Comparison of ENCODE assay signal across 1 cellular context in the genomic region with DNA sequence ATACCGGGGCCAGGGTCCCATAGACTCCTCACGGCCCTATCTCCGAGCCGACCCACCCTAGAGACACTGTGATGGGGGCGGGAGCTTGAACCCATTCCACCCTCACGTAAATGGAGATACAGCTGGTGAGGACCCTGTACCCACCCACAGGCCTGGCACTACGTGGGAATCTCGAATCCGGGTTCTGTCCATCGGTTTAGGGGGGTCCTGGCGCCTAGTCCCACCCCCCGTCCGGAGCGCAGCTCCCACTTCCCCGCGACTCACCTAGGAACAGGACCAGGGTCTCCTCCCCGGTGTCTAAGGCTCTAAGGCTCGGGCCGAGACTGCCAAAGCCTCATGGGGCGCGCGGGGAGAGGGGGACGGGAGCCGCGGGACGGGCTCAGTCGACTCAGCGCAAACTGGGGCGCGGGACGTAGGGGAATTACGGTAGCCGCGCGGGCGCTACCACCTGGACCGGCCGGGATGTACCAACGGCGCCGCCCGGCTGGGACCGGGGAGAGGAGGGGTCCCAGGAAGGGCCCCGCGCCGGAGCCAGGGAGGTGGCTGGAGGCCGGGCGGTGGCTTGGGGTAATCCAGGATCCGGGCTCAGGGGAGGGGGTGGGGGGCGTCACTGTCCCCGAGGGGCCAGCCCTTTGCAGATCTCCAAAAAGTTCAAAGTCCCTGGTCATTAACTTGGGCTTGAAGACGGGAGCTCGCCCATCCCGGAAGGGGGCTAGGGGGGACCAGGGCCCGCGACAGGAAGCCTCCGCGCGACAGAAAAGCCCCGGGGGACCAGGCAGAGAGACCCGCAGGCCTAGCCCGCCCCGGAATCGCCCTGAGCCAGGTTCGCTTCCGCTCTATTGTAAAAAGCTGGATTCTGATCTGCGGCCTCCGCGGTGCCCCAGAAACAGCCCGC.
A peak's percentile ranks its signal among the peaks of the same experiment; 100 is the strongest.
TF ChIP-seq lines count a peak whose summit lies in the region.

No MANE protein-coding gene starts in this region.

TF ChIP-seq in HepG2, 621 proteins besides CTCF, POLR2A, EP300 and RAD21 (continued from another document and continues in another):
- TF ChIP-seq, protein P1, sequence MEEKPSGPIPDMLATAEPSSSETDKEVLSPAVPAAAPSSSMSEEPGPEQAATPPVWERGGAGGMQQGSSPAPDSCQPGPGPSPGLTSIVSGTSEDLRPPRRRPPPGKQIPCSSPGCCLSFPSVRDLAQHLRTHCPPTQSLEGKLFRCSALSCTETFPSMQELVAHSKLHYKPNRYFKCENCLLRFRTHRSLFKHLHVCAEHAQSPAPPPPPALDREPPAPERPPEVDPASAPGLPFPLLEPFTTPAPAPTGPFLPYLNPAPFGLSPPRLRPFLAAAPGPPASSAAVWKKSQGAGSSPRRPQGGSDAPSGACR (CRISPR knock-in tag; IDR thresholded peaks at IDR 0.05), result peak; percentile 59; the same call in 1 of the 2 replicates
- TF ChIP-seq CBX2 (IDR thresholded peaks at IDR 0.05; ENCODE audit: low read depth, low read length) (no peak), CBX2 (CRISPR knock-in tag; IDR thresholded peaks at IDR 0.05; ENCODE audit: low read depth) (no peak), ZNF746 (CRISPR knock-in tag; IDR thresholded peaks at IDR 0.05) (no peak), CHD2 (IDR thresholded peaks at IDR 0.05; ENCODE audit: low read depth, low read length) (no peak), KDM4B (CRISPR knock-in tag; IDR thresholded peaks at IDR 0.05) (no peak; the same call in 1 of the 2 replicates), ZNF510 (CRISPR knock-in tag; IDR thresholded peaks at IDR 0.05; ENCODE audit: low read depth) (no peak), CHCHD3 (CRISPR knock-in tag; IDR thresholded peaks at IDR 0.05) (no peak), CBX5 (CRISPR knock-in tag; IDR thresholded peaks at IDR 0.05; ENCODE audit: borderline replicate concordance) (no peak), FOXJ3 (CRISPR knock-in tag; IDR thresholded peaks at IDR 0.05; ENCODE audit: borderline replicate concordance) (no peak), ZNF558 (CRISPR knock-in tag; IDR thresholded peaks at IDR 0.05; ENCODE audit: borderline replicate concordance) (no peak), ZNF891 (CRISPR knock-in tag; IDR thresholded peaks at IDR 0.05) (no peak; the same call in 1 of the 2 replicates), FOXP1 (IDR thresholded peaks at IDR 0.05) (no peak), FOXP1 (CRISPR knock-in tag; IDR thresholded peaks at IDR 0.05) (no peak), ZNF317 (CRISPR knock-in tag; IDR thresholded peaks at IDR 0.05) (no peak), TCF7 (IDR thresholded peaks at IDR 0.05; ENCODE audit: low read depth) (no peak), POLR2AphosphoS2 (IDR thresholded peaks at IDR 0.05; ENCODE audit: low read depth, low read length) (no peak), HNF4G (IDR thresholded peaks at IDR 0.05; ENCODE audit: borderline replicate concordance, low read depth, low read length) (no peak; the same call in 1 of the 2 replicates), HNF4G (CRISPR knock-in tag; IDR thresholded peaks at IDR 0.05; ENCODE audit: borderline replicate concordance, low read depth) (no peak), ZFP36L1 (CRISPR knock-in tag; IDR thresholded peaks at IDR 0.05) (no peak), ZNF562 (CRISPR knock-in tag; IDR thresholded peaks at IDR 0.05; ENCODE audit: borderline replicate concordance) (no peak), MTA3 (CRISPR knock-in tag; IDR thresholded peaks at IDR 0.05) (no peak), MEIS2 (CRISPR knock-in tag; IDR thresholded peaks at IDR 0.05) (no peak), ZNF260 (CRISPR knock-in tag; IDR thresholded peaks at IDR 0.05; ENCODE audit: borderline replicate concordance, low read depth) (no peak), NR2C2 (CRISPR knock-in tag; IDR thresholded peaks at IDR 0.05; ENCODE audit: borderline replicate concordance) (peak; percentile 44; the same call in 1 of the 2 replicates), SP1 (IDR thresholded peaks at IDR 0.05) (no peak), SP1 (CRISPR knock-in tag; IDR thresholded peaks at IDR 0.05) (0 out of 2 replicates have a peak, but pooled peaks have one; percentile 40), ZFAT (CRISPR knock-in tag; conservative IDR thresholded peaks at IDR 0.05) (no peak), SP2 (CRISPR knock-in tag; IDR thresholded peaks at IDR 0.05) (no peak), NONO (IDR thresholded peaks at IDR 0.05) (no peak), NONO (CRISPR knock-in tag; conservative IDR thresholded peaks at IDR 0.05) (0 out of 2 replicates have a peak, but pooled peaks have one; percentile 38), SATB2 (CRISPR knock-in tag; IDR thresholded peaks at IDR 0.05) (no peak), SOX13 (IDR thresholded peaks at IDR 0.05) (no peak), SOX13 (CRISPR knock-in tag; conservative IDR thresholded peaks at IDR 0.05 in 1 of 2, IDR thresholded peaks at IDR 0.05 in 1 of 2) (no peak), RELA (CRISPR knock-in tag; IDR thresholded peaks at IDR 0.05) (no peak), MAFK (conservative IDR thresholded peaks at IDR 0.05 in 1 of 2, IDR thresholded peaks at IDR 0.05 in 1 of 2; ENCODE audit: low read length in 2 of 2) (peak in 1 of 2 experiments; percentile 53; a peak in 2 of 4 replicates), ZFP1 (CRISPR knock-in tag; IDR thresholded peaks at IDR 0.05) (no peak), GATAD2A (CRISPR knock-in tag; IDR thresholded peaks at IDR 0.05) (no peak), MIER2 (CRISPR knock-in tag; IDR thresholded peaks at IDR 0.05) (no peak)
- TF ChIP-seq, protein P2, sequence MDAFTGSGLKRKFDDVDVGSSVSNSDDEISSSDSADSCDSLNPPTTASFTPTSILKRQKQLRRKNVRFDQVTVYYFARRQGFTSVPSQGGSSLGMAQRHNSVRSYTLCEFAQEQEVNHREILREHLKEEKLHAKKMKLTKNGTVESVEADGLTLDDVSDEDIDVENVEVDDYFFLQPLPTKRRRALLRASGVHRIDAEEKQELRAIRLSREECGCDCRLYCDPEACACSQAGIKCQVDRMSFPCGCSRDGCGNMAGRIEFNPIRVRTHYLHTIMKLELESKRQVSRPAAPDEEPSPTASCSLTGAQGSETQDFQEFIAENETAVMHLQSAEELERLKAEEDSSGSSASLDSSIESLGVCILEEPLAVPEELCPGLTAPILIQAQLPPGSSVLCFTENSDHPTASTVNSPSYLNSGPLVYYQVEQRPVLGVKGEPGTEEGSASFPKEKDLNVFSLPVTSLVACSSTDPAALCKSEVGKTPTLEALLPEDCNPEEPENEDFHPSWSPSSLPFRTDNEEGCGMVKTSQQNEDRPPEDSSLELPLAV (CRISPR knock-in tag; conservative IDR thresholded peaks at IDR 0.05; ENCODE audit: low read depth), result no peak
- TF ChIP-seq, protein P3, sequence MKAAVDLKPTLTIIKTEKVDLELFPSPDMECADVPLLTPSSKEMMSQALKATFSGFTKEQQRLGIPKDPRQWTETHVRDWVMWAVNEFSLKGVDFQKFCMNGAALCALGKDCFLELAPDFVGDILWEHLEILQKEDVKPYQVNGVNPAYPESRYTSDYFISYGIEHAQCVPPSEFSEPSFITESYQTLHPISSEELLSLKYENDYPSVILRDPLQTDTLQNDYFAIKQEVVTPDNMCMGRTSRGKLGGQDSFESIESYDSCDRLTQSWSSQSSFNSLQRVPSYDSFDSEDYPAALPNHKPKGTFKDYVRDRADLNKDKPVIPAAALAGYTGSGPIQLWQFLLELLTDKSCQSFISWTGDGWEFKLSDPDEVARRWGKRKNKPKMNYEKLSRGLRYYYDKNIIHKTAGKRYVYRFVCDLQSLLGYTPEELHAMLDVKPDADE (CRISPR knock-in tag; IDR thresholded peaks at IDR 0.05), result no peak
- TF ChIP-seq, protein P4, sequence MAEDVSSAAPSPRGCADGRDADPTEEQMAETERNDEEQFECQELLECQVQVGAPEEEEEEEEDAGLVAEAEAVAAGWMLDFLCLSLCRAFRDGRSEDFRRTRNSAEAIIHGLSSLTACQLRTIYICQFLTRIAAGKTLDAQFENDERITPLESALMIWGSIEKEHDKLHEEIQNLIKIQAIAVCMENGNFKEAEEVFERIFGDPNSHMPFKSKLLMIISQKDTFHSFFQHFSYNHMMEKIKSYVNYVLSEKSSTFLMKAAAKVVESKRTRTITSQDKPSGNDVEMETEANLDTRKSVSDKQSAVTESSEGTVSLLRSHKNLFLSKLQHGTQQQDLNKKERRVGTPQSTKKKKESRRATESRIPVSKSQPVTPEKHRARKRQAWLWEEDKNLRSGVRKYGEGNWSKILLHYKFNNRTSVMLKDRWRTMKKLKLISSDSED (CRISPR knock-in tag; IDR thresholded peaks at IDR 0.05), result no peak
- TF ChIP-seq, protein P5, sequence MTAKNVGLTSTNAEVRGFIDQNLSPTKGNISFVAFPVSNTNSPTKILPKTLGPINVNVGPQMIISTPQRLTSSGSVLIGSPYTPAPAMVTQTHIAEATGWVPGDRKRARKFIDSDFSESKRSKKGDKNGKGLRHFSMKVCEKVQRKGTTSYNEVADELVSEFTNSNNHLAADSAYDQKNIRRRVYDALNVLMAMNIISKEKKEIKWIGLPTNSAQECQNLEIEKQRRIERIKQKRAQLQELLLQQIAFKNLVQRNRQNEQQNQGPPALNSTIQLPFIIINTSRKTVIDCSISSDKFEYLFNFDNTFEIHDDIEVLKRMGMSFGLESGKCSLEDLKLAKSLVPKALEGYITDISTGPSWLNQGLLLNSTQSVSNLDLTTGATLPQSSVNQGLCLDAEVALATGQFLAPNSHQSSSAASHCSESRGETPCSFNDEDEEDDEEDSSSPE (CRISPR knock-in tag; IDR thresholded peaks at IDR 0.05), result no peak
- TF ChIP-seq, protein P6, sequence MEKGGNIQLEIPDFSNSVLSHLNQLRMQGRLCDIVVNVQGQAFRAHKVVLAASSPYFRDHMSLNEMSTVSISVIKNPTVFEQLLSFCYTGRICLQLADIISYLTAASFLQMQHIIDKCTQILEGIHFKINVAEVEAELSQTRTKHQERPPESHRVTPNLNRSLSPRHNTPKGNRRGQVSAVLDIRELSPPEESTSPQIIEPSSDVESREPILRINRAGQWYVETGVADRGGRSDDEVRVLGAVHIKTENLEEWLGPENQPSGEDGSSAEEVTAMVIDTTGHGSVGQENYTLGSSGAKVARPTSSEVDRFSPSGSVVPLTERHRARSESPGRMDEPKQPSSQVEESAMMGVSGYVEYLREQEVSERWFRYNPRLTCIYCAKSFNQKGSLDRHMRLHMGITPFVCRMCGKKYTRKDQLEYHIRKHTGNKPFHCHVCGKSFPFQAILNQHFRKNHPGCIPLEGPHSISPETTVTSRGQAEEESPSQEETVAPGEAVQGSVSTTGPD (CRISPR knock-in tag; IDR thresholded peaks at IDR 0.05), result no peak
- TF ChIP-seq, protein P7, sequence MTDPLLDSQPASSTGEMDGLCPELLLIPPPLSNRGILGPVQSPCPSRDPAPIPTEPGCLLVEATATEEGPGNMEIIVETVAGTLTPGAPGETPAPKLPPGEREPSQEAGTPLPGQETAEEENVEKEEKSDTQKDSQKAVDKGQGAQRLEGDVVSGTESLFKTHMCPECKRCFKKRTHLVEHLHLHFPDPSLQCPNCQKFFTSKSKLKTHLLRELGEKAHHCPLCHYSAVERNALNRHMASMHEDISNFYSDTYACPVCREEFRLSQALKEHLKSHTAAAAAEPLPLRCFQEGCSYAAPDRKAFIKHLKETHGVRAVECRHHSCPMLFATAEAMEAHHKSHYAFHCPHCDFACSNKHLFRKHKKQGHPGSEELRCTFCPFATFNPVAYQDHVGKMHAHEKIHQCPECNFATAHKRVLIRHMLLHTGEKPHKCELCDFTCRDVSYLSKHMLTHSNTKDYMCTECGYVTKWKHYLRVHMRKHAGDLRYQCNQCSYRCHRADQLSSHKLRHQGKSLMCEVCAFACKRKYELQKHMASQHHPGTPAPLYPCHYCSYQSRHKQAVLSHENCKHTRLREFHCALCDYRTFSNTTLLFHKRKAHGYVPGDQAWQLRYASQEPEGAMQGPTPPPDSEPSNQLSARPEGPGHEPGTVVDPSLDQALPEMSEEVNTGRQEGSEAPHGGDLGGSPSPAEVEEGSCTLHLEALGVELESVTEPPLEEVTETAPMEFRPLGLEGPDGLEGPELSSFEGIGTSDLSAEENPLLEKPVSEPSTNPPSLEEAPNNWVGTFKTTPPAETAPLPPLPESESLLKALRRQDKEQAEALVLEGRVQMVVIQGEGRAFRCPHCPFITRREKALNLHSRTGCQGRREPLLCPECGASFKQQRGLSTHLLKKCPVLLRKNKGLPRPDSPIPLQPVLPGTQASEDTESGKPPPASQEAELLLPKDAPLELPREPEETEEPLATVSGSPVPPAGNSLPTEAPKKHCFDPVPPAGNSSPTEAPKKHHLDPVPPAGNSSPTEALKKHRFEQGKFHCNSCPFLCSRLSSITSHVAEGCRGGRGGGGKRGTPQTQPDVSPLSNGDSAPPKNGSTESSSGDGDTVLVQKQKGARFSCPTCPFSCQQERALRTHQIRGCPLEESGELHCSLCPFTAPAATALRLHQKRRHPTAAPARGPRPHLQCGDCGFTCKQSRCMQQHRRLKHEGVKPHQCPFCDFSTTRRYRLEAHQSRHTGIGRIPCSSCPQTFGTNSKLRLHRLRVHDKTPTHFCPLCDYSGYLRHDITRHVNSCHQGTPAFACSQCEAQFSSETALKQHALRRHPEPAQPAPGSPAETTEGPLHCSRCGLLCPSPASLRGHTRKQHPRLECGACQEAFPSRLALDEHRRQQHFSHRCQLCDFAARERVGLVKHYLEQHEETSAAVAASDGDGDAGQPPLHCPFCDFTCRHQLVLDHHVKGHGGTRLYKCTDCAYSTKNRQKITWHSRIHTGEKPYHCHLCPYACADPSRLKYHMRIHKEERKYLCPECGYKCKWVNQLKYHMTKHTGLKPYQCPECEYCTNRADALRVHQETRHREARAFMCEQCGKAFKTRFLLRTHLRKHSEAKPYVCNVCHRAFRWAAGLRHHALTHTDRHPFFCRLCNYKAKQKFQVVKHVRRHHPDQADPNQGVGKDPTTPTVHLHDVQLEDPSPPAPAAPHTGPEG (CRISPR knock-in tag; IDR thresholded peaks at IDR 0.05), result no peak
- TF ChIP-seq, protein P8, sequence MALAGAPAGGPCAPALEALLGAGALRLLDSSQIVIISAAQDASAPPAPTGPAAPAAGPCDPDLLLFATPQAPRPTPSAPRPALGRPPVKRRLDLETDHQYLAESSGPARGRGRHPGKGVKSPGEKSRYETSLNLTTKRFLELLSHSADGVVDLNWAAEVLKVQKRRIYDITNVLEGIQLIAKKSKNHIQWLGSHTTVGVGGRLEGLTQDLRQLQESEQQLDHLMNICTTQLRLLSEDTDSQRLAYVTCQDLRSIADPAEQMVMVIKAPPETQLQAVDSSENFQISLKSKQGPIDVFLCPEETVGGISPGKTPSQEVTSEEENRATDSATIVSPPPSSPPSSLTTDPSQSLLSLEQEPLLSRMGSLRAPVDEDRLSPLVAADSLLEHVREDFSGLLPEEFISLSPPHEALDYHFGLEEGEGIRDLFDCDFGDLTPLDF (CRISPR knock-in tag; IDR thresholded peaks at IDR 0.05), result no peak
- TF ChIP-seq, protein P9, sequence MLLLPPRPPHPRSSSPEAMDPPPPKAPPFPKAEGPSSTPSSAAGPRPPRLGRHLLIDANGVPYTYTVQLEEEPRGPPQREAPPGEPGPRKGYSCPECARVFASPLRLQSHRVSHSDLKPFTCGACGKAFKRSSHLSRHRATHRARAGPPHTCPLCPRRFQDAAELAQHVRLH (CRISPR knock-in tag; IDR thresholded peaks at IDR 0.05; ENCODE audit: borderline replicate concordance, low read depth), result no peak
- TF ChIP-seq, protein P10, sequence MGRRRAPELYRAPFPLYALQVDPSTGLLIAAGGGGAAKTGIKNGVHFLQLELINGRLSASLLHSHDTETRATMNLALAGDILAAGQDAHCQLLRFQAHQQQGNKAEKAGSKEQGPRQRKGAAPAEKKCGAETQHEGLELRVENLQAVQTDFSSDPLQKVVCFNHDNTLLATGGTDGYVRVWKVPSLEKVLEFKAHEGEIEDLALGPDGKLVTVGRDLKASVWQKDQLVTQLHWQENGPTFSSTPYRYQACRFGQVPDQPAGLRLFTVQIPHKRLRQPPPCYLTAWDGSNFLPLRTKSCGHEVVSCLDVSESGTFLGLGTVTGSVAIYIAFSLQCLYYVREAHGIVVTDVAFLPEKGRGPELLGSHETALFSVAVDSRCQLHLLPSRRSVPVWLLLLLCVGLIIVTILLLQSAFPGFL (CRISPR knock-in tag; IDR thresholded peaks at IDR 0.05), result no peak
